ENCODE assay signal across 26 cellular contexts in the genomic region with DNA sequence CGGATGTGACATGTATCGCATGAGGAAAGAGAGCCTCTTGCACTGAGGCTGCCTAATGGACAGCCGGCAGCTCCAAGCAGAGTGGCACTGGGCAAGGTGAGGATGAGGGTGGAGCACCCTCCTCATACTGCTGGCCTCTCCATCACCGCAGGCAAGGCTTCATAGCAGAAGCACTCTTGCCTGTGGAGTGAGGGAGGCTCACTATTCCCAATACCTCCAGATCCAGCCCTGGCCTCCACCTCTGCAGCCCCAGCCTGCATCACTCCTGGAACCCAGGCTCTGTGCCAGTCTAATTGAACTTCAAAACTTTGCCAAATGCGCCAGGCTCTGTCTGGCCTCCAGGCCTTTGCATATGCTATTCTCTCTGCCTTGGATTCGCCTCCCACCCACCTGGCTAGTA.
"Had no signal": no experiment of that assay in that cellular context is flagged by ENCODE, and none has a peak within 500 bp of the region (broad histone marks: within the 10 kb centered on the region; RNA-seq: fewer than 3 reads in every experiment).

No MANE protein-coding gene starts in this region.

- FAIRE-seq: RCC 7860 had no signal

- DNase-seq: activated CD4-positive, alpha-beta memory T cell treated with anti-CD3 and anti-CD28 coated beads, Interleukin-2, amount 10 ng/mL, durations not matched to agents 7 days and 5 days; activated CD4-positive, alpha-beta T cell treated with anti-CD3 and anti-CD28 coated beads for 36 hours; activated CD4-positive, alpha-beta T cell treated with anti-CD3 and anti-CD28 coated beads, Interleukin-2, amount 50 U/mL, for 1 hour; activated gamma-delta T cell; activated naive CD4-positive, alpha-beta T cell treated with anti-CD3 and anti-CD28 coated beads, Interleukin-2, amount 10 ng/mL, durations not matched to agents 7 days and 5 days; activated naive CD8-positive, alpha-beta T cell treated with anti-CD3 and anti-CD28 coated beads for 36 hours; activated T-cell treated with anti-CD3 and anti-CD28 coated beads for 4 hours; activated T-cell treated with anti-CD3 and anti-CD28 coated beads, Interleukin-2, amount 50 U/mL, for 48 hours; brain microvascular endothelial cell; KBM-7; MG63; NCI-H1105; NCI-H1436; NCI-H1694 treated with DMSO at 0.1 percent for 48 hours; NCI-H2029 treated with DMSO at 0.1 percent for 48 hours; NCI-H526; NCI-H774; NK-92 treated with Interleukin-12 subunit alpha and Interleukin-12 subunit beta, amount 100 ng/mL, for 24 hours; OCI-M1; SHP77 treated with DMSO at 0.1 percent for 48 hours; T-helper 2 cell; T1000; WERI-Rb-1 had no signal

- H3K4me3 ChIP-seq: cardiac muscle cell, coronary artery, MG63 had no signal

- H3K27ac ChIP-seq: brain microvascular endothelial cell, cardiac muscle cell, coronary artery, WERI-Rb-1 had no signal

- H3K36me3 ChIP-seq: brain microvascular endothelial cell, cardiac muscle cell, MG63, WERI-Rb-1 had no signal

- H3K9me3 ChIP-seq: MG63 had no signal

- H3K27me3 ChIP-seq: brain microvascular endothelial cell, cardiac muscle cell, MG63 had no signal
